ENCODE assay signal across 8 cellular contexts in genomic region chr17:42116705-42117396, GRCh38. TPM values are rescaled to one million over a fixed set of nuclear protein-coding genes. Genes with fewer than 3 reads are reported as not detected.
DNase-seq lines count a peak whose midpoint lies in the region; ATAC-seq and TF ChIP-seq lines count a peak whose summit lies in the region.

No MANE protein-coding gene starts in this region.

- no peaks in the 10 kb centered on the region for H3K9me3 Mint-ChIP-seq in T-helper 1 cell treated with Interleukin-12 subunit alpha and Interleukin-12 subunit beta and Interleukin-4 antibody, amounts not matched to agents 30 μg/mL and 1 μg/mL, for 36 hours

- TF ChIP-seq CTCF in GM12873 (IDR thresholded peaks at IDR 0.05; ENCODE audit: insufficient read depth, low read depth, low read length, missing control alignments) = peak; percentile 85
- TF ChIP-seq CTCF in heart right ventricle (IDR thresholded peaks at IDR 0.05) = peak; percentile 50 to 86 (median 82)

- ATAC-seq in heart right ventricle (peak in 6 of 8 donors; percentile 19 to 37 (median 28)), HG03520 (IDR thresholded peaks at IDR 0.05; ENCODE audit: unreplicated experiment) (no peak), HG03460 (IDR thresholded peaks at IDR 0.05; ENCODE audit: unreplicated experiment) (no peak)

- no peak overlapping the region for H3K4me3 Mint-ChIP-seq in T-helper 1 cell treated with Interleukin-12 subunit alpha and Interleukin-12 subunit beta and Interleukin-4 antibody, amounts not matched to agents 30 μg/mL and 1 μg/mL, for 36 hours

- no peak overlapping the region for H3K9ac ChIP-seq in adipocyte (ENCODE audit: low read length)

- intact Hi-C loops in heart right ventricle (cut with DNase I) = loop anchor here (1.0 to 5.0 kb wide), 12 partner anchors 50 to 155 kb away; partner anchors contain the start of genes CNP (in 2 of the 10), KCNH4 (in 2 of the 10) and NKIRAS2 (in 2 of the 10)

- H3K36me3 ChIP-seq in adipocyte (ENCODE audit: control insufficient read depth, insufficient read depth, low read length, severe bottlenecking) = peaks cover 14% of the 10 kb centered on the region
- H3K36me3 ChIP-seq in heart right ventricle = peaks cover 0 to 67% (median 0%) of the 10 kb centered on the region in 9 donors

- H3K9me3 ChIP-seq in adipocyte (ENCODE audit: control insufficient read depth, low read length) = no peaks in the 10 kb centered on the region
- H3K9me3 ChIP-seq in heart right ventricle = no peaks in the 10 kb centered on the region

- peak overlapping the region; percentile 64 for H3K27ac Mint-ChIP-seq in T-helper 1 cell treated with Interleukin-12 subunit alpha and Interleukin-12 subunit beta and Interleukin-4 antibody, amounts not matched to agents 30 μg/mL and 1 μg/mL, for 36 hours

- no peaks in the 10 kb centered on the region for H3K27me3 Mint-ChIP-seq in T-helper 1 cell treated with Interleukin-12 subunit alpha and Interleukin-12 subunit beta and Interleukin-4 antibody, amounts not matched to agents 30 μg/mL and 1 μg/mL, for 36 hours (ENCODE audit: low read depth)

- WGBS in heart right ventricle, 2 donors = 34 to 38% methylated on average over 18 of the region's 18 CpGs

- peaks cover 20% of the 10 kb centered on the region for H3K4me1 Mint-ChIP-seq in T-helper 1 cell treated with Interleukin-12 subunit alpha and Interleukin-12 subunit beta and Interleukin-4 antibody, amounts not matched to agents 30 μg/mL and 1 μg/mL, for 36 hours (ENCODE audit: low read depth)

- H3K4me1 ChIP-seq in adipocyte (ENCODE audit: control insufficient read depth, insufficient read depth, low read length) (peaks cover 17% of the 10 kb centered on the region), heart right ventricle (peaks cover 11 to 46% (median 26%) of the 10 kb centered on the region in 9 donors)

- H3K27ac ChIP-seq in heart right ventricle = no peak overlapping the region

- peaks cover 13% of the 10 kb centered on the region for H3K36me3 Mint-ChIP-seq in T-helper 1 cell treated with Interleukin-12 subunit alpha and Interleukin-12 subunit beta and Interleukin-4 antibody, amounts not matched to agents 30 μg/mL and 1 μg/mL, for 36 hours (ENCODE audit: low read depth)

- DNase-seq in NCI-H1694 treated with DMSO at 0.1 percent for 48 hours (lab: John Stamatoyannopoulos, UW) (peak; percentile 77), adipocyte (ENCODE audit: low read depth) (peak; percentile 91), heart right ventricle (peak; percentile 75 to 85), retina (peak; percentile 77)

- no peaks in the 10 kb centered on the region for H3K27me3 ChIP-seq in adipocyte (replicated peaks; ENCODE audit: control insufficient read depth, insufficient read depth, low read length)
- H3K27me3 ChIP-seq in heart right ventricle = no peaks in the 10 kb centered on the region

- no peak overlapping the region for H3K4me3 ChIP-seq in adipocyte (ENCODE audit: low read length)
- H3K4me3 ChIP-seq in heart right ventricle = no peak overlapping the region

RNA-seq across cellular contexts. Expression of gene KAT2A, which starts 4.3 kb away (rescaled TPM):
- total RNA-seq in heart right ventricle = 10 to 100 TPM in 9 of 10 donors, 1 to 10 TPM in 1; 9.3 to 29.7 (median 13.3) TPM
- 100 to 1,000 TPM in 1 of 2 donors, 10 to 100 TPM in 1; 20.6 to 118 TPM for polyA plus RNA-seq in heart right ventricle

RNA-seq across cellular contexts. Expression of gene DHX58, which starts 4.3 kb away (rescaled TPM):
- total RNA-seq in heart right ventricle = 1 to 10 TPM; 2.2 to 8.4 (median 4.0) TPM
- polyA plus RNA-seq in heart right ventricle = 10 to 100 TPM in 1 of 2 donors, 1 to 10 TPM in 1; 3.4 to 16.9 TPM

RNA-seq across cellular contexts. Expression of gene HSPB9, which starts 5.8 kb away (rescaled TPM):
- total RNA-seq in heart right ventricle = under 1 TPM in 1 of 10 donors, not detected in 9; 0.23 TPM
- under 1 TPM; 0.01 to 0.29 TPM for polyA plus RNA-seq in heart right ventricle

RNA-seq across cellular contexts. Expression of gene ZNF385C, which starts 18.6 kb away (rescaled TPM):
- under 1 TPM in 9 of 10 donors, not detected in 1; 0.16 to 0.56 (median 0.24) TPM for total RNA-seq in heart right ventricle
- polyA plus RNA-seq in heart right ventricle = under 1 TPM; 0.09 to 0.29 TPM

RNA-seq across cellular contexts. Expression of gene RAB5C, which starts 37.9 kb away (rescaled TPM):
- total RNA-seq in heart right ventricle = 10 to 100 TPM; 24.6 to 64.4 (median 35.3) TPM
- 10 to 100 TPM; 33.3 to 76.5 TPM for polyA plus RNA-seq in heart right ventricle

Comparison
In these comparisons a context has a peak if more than half of its experiments do, and no peak if none do; other contexts are left out.
1. ATAC-seq: peak in heart right ventricle (6 of 8); none in HG03520 (single experiment) and HG03460 (single experiment).
2. Peak in every context shown above with its lines, with median percentiles within 50 percentile points of each other: DNase-seq.